8 cellular contexts compared by ENCODE assay signal in the genomic region with DNA sequence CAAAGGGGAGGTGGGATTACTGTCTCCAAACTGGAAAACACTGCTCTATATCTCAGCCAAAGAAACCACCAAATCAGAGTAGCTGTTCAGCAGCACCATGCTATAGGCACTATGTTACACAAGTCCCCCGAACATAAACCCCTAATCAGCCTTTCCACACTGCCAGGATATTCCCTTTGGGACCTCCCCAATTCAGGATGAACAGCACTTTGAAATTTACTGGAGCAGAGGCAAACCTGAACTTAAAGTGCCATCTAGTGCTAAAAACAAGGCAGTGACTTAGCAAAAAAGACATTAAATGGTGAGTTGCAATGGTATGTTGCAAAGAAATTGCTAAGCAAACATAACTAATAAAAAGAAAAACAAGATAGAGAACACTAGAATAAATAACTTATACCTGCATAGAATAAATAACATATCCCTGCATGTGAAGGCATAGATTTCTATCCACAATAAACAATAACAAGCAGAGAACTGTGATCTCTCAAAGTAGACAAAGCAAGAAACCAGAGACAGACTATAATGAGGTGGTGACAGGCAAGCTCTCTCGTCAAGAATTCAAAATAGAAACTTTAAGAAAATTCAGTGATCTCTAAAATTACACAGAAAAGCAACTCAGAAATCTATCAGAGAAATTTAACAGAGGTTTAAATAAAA.
A peak's percentile ranks its signal among the peaks of the same experiment; 100 is the strongest.
DNase-seq lines count a peak whose midpoint lies in the region; ATAC-seq and TF ChIP-seq lines count a peak whose summit lies in the region.

No MANE protein-coding gene starts in this region.

- no peaks in the 10 kb centered on the region for H4K20me1 ChIP-seq in IMR-90 (ENCODE audit: insufficient read depth, low read length)

- H4K91ac ChIP-seq in IMR-90 (ENCODE audit: insufficient read depth, low read depth, low read length), result no peak overlapping the region

- no peak overlapping the region for H3K4ac ChIP-seq in IMR-90 (ENCODE audit: low read depth, low read length)

- TF ChIP-seq RAD21 in IMR-90 (IDR thresholded peaks at IDR 0.05; ENCODE audit: low read length), result peak; percentile 66

- BruUV-seq in IMR-90 (replicated peaks; lab: Mats Ljungman, UMichigan), result no TSS peak

- TF ChIP-seq CTCF in IMR-90 (conservative IDR thresholded peaks at IDR 0.05; ENCODE audit: low read depth, low read length) (peak; percentile 43), glutamatergic neuron (IDR thresholded peaks at IDR 0.05; ENCODE audit: partially characterized antibody, unreplicated experiment) (peak; percentile 47)

- H2AFZ ChIP-seq in IMR-90 (replicated peaks; ENCODE audit: low read length, poor library complexity), result no peak overlapping the region

- no CpG with 5 or more reads among the region's 2 CpGs for WGBS in IMR-90 (ENCODE audit: extremely low coverage in 2 of 2, insufficient read length in 1 of 2), 2 experiments

- H3K36me3 ChIP-seq in IMR-90 (ENCODE audit: control insufficient read depth, insufficient read depth, low read length), result no peaks in the 10 kb centered on the region
- no peaks in the 10 kb centered on the region for H3K36me3 ChIP-seq in SJCRH30

- H3K4me3 ChIP-seq in IMR-90 (ENCODE audit: insufficient read depth, low read depth, low read length) (no peak overlapping the region), SJCRH30 (no peak overlapping the region)

- H3K9me3 ChIP-seq in IMR-90 (ENCODE audit: control insufficient read depth, insufficient read depth, low read length), result no peaks in the 10 kb centered on the region; the same call in 1 of the 2 replicates
- no peaks in the 10 kb centered on the region for H3K9me3 ChIP-seq in SJCRH30 (replicated peaks)

- peaks cover 2% of the 10 kb centered on the region for H3K9me3 Mint-ChIP-seq in glutamatergic neuron (ENCODE audit: unreplicated experiment)

- H3K4me1 ChIP-seq in IMR-90 (ENCODE audit: control insufficient read depth, insufficient read depth, low read length), result no peaks in the 10 kb centered on the region
- no peaks in the 10 kb centered on the region for H3K4me1 ChIP-seq in SJCRH30

- no peak overlapping the region for H3K23ac ChIP-seq in IMR-90 (ENCODE audit: low read depth, low read length)

- POLR2A ChIA-PET in IMR-90 (lab: Charles Lee; ENCODE audit: unreplicated experiment), result no interaction called here

- peak overlapping the region; percentile 81 for H3K27ac Mint-ChIP-seq in glutamatergic neuron (ENCODE audit: unreplicated experiment)

- H3K27ac ChIP-seq in IMR-90 (ENCODE audit: insufficient read depth, low read length), result no peak overlapping the region
- no peak overlapping the region for H3K27ac ChIP-seq in SJCRH30

- H3K36me3 Mint-ChIP-seq in glutamatergic neuron (ENCODE audit: unreplicated experiment), result peaks cover 5% of the 10 kb centered on the region

- DNase-seq in DMS 273 treated with DMSO at 0.1 percent for 48 hours (lab: John Stamatoyannopoulos, UW), result peak; percentile 75
- no peak for DNase-seq in IMR-90
- DNase-seq in SJCRH30, result peak; percentile 72 to 88
- DNase-seq in glutamatergic neuron, result no peak
- no peak for DNase-seq in activated effector memory CD4-positive, alpha-beta T cell treated with Interleukin-2 at 50 U/mL for 16 hours
- no peak for DNase-seq in left colon
- no peak for DNase-seq in effector CD8-positive, alpha-beta T cell (lab: John Stamatoyannopoulos, UW)

- H3K18ac ChIP-seq in IMR-90 (ENCODE audit: low read depth, low read length), result no peak overlapping the region

- no peaks in the 10 kb centered on the region for H3K79me1 ChIP-seq in IMR-90 (ENCODE audit: low read depth in 1 of 2, low read length in 2 of 2)

- no peak overlapping the region for H3K14ac ChIP-seq in IMR-90 (replicated peaks; ENCODE audit: low read depth, low read length)

- dilution Hi-C loops in IMR-90 (cut with HindIII; ENCODE audit: low sequenced_read_pairs, unreplicated experiment), result no loop called here

- H3K27me3 Mint-ChIP-seq in glutamatergic neuron (ENCODE audit: unreplicated experiment), result peaks cover 6% of the 10 kb centered on the region

- in situ Hi-C loops in IMR-90 (cut with MboI; ENCODE audit: low sequenced_read_pairs), result no loop called here

- peaks cover 8% of the 10 kb centered on the region for H3K4me1 Mint-ChIP-seq in glutamatergic neuron (ENCODE audit: low read depth, unreplicated experiment)

- no peak overlapping the region for H4K8ac ChIP-seq in IMR-90 (ENCODE audit: low read depth in 2 of 2, low read length in 2 of 2)

- intact Hi-C loops in IMR-90 (cut with micrococcal nuclease), result loop anchor here (2.0 kb wide), 1 partner anchor 679 kb away; no protein-coding TSS in a partner anchor
- intact Hi-C loops in left colon (cut with DNase I, micrococcal nuclease), result loop anchor here in 1 of 2 donors (10.0 kb wide), 2 partner anchors 265 to 685 kb away; no protein-coding TSS in a partner anchor

- no peak for ATAC-seq in IMR-90 (ENCODE audit: low read depth)
- ATAC-seq in left colon, result no peak
- no peak for ATAC-seq in GM21360 (IDR thresholded peaks at IDR 0.05; ENCODE audit: unreplicated experiment)

- H3K4me2 ChIP-seq in IMR-90 (ENCODE audit: low read depth, low read length), result no peak overlapping the region

- no peak overlapping the region for H2BK15ac ChIP-seq in IMR-90 (ENCODE audit: low read depth, low read length)

- no peak overlapping the region for H2AK5ac ChIP-seq in IMR-90 (ENCODE audit: low read depth, low read length)

- no peaks in the 10 kb centered on the region for H3K9me1 ChIP-seq in IMR-90 (ENCODE audit: insufficient read depth, low read length)

- H2BK20ac ChIP-seq in IMR-90 (ENCODE audit: low read depth, low read length), result no peak overlapping the region

- TF ChIP-seq POLR2A in IMR-90 (IDR thresholded peaks at IDR 0.05; ENCODE audit: low read depth, low read length), result no peak

- H3K27me3 ChIP-seq in IMR-90 (ENCODE audit: control insufficient read depth, insufficient read depth, low read length) (no peaks in the 10 kb centered on the region), SJCRH30 (no peaks in the 10 kb centered on the region)

- H2AK9ac ChIP-seq in IMR-90 (replicated peaks; ENCODE audit: low read depth, low read length, poor library complexity), result no peak overlapping the region

- H3K56ac ChIP-seq in IMR-90 (ENCODE audit: extremely low read depth, insufficient read depth, low read length), result no peak overlapping the region

- H3K9ac ChIP-seq in IMR-90 (ENCODE audit: low read depth, low read length), result no peak overlapping the region

- H2BK120ac ChIP-seq in IMR-90 (ENCODE audit: low read depth, low read length), result no peak overlapping the region

- no peak overlapping the region for H2BK5ac ChIP-seq in IMR-90 (ENCODE audit: low read depth, low read length, poor library complexity, severe bottlenecking)

- no peak overlapping the region for H4K5ac ChIP-seq in IMR-90 (ENCODE audit: low read depth, low read length)

- CTCF ChIA-PET in IMR-90 (lab: Yijun Ruan, JAX), result no interaction called here

- H3K4me3 Mint-ChIP-seq in glutamatergic neuron (ENCODE audit: unreplicated experiment), result peak overlapping the region; percentile 13

TF ChIP-seq in IMR-90, 13 proteins besides CTCF, POLR2A, EP300 and RAD21:
- no peak for TF ChIP-seq RFX5 (IDR thresholded peaks at IDR 0.05; ENCODE audit: low read depth, low read length)
- TF ChIP-seq, protein P1, sequence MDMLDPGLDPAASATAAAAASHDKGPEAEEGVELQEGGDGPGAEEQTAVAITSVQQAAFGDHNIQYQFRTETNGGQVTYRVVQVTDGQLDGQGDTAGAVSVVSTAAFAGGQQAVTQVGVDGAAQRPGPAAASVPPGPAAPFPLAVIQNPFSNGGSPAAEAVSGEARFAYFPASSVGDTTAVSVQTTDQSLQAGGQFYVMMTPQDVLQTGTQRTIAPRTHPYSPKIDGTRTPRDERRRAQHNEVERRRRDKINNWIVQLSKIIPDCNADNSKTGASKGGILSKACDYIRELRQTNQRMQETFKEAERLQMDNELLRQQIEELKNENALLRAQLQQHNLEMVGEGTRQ (IDR thresholded peaks at IDR 0.05; ENCODE audit: low read depth, low read length), result no peak
- TF ChIP-seq NFE2L2 (IDR thresholded peaks at IDR 0.05; ENCODE audit: low read depth, low read length), result peak; percentile 21; the same call in 1 of the 2 replicates
- TF ChIP-seq MAZ (IDR thresholded peaks at IDR 0.05; ENCODE audit: borderline replicate concordance, low read depth, low read length), result no peak
- no peak for TF ChIP-seq RCOR1 (IDR thresholded peaks at IDR 0.05; ENCODE audit: insufficient replicate concordance, low read length)
- TF ChIP-seq SMC3 (IDR thresholded peaks at IDR 0.05; ENCODE audit: low read depth, low read length), result peak; percentile 31; the same call in 1 of the 2 replicates
- TF ChIP-seq BHLHE40 (IDR thresholded peaks at IDR 0.05; ENCODE audit: low read depth, low read length), result no peak
- TF ChIP-seq, protein P2, sequence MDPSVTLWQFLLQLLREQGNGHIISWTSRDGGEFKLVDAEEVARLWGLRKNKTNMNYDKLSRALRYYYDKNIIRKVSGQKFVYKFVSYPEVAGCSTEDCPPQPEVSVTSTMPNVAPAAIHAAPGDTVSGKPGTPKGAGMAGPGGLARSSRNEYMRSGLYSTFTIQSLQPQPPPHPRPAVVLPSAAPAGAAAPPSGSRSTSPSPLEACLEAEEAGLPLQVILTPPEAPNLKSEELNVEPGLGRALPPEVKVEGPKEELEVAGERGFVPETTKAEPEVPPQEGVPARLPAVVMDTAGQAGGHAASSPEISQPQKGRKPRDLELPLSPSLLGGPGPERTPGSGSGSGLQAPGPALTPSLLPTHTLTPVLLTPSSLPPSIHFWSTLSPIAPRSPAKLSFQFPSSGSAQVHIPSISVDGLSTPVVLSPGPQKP (IDR thresholded peaks at IDR 0.05; ENCODE audit: borderline replicate concordance, low read depth, low read length), result no peak
- TF ChIP-seq CEBPB (IDR thresholded peaks at IDR 0.05; ENCODE audit: low read depth, low read length), result no peak
TF ChIP-seq in IMR-90: peak in this region for 2.

Comparison
In these comparisons a context has a peak if more than half of its experiments do, and no peak if none do; other contexts are left out.
1. DNase-seq: peak in DMS 273 treated with DMSO at 0.1 percent for 48 hours (single experiment) and SJCRH30 (2 of 2); none in IMR-90 (single experiment), glutamatergic neuron (single experiment), activated effector memory CD4-positive, alpha-beta T cell treated with Interleukin-2 at 50 U/mL for 16 hours (single experiment), left colon (0 of 2) and effector CD8-positive, alpha-beta T cell (single experiment).